Comparison of ENCODE assay signal across 1 cellular context in the genomic region with DNA sequence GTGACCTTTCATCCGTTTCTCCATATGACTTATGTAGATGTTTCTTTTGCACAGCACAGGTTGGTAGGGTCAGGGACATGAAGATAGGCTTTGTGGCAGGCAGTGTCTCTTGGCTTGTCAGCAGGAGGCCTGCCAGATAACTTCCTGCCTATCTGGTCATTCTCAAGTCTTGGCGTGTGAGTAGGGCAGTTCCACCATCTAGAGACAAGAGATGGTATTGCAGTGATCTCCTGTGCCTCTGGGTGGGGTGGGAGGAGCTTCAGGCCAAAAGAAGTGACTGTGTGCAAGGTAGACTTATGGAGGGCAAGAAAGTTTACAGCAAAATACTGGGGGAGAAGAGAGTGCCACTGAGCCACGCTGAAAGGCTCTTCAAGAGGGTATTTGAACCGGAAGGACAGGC.
TF ChIP-seq lines count a peak whose summit lies in the region.

No MANE protein-coding gene starts in this region.

TF ChIP-seq in HEK293, 187 proteins besides CTCF, POLR2A, EP300 and RAD21 (continued from another document):
- TF ChIP-seq, protein P1, sequence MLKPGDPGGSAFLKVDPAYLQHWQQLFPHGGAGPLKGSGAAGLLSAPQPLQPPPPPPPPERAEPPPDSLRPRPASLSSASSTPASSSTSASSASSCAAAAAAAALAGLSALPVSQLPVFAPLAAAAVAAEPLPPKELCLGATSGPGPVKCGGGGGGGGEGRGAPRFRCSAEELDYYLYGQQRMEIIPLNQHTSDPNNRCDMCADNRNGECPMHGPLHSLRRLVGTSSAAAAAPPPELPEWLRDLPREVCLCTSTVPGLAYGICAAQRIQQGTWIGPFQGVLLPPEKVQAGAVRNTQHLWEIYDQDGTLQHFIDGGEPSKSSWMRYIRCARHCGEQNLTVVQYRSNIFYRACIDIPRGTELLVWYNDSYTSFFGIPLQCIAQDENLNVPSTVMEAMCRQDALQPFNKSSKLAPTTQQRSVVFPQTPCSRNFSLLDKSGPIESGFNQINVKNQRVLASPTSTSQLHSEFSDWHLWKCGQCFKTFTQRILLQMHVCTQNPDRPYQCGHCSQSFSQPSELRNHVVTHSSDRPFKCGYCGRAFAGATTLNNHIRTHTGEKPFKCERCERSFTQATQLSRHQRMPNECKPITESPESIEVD (tag by site-specific recombination; IDR thresholded peaks at IDR 0.05), result no peak
- no peak for TF ChIP-seq ZNF394 (tag by site-specific recombination; IDR thresholded peaks at IDR 0.05; ENCODE audit: borderline replicate concordance)
- no peak for TF ChIP-seq IKZF3 (tag by site-specific recombination; IDR thresholded peaks at IDR 0.05)
- TF ChIP-seq ZSCAN30 (tag by site-specific recombination; IDR thresholded peaks at IDR 0.05), result no peak
- no peak for TF ChIP-seq OVOL3 (tag by site-specific recombination; IDR thresholded peaks at IDR 0.05)
- peak; percentile 73 for TF ChIP-seq ZNF654 (tag by site-specific recombination; IDR thresholded peaks at IDR 0.05; ENCODE audit: low read depth)
- TF ChIP-seq, protein P2, sequence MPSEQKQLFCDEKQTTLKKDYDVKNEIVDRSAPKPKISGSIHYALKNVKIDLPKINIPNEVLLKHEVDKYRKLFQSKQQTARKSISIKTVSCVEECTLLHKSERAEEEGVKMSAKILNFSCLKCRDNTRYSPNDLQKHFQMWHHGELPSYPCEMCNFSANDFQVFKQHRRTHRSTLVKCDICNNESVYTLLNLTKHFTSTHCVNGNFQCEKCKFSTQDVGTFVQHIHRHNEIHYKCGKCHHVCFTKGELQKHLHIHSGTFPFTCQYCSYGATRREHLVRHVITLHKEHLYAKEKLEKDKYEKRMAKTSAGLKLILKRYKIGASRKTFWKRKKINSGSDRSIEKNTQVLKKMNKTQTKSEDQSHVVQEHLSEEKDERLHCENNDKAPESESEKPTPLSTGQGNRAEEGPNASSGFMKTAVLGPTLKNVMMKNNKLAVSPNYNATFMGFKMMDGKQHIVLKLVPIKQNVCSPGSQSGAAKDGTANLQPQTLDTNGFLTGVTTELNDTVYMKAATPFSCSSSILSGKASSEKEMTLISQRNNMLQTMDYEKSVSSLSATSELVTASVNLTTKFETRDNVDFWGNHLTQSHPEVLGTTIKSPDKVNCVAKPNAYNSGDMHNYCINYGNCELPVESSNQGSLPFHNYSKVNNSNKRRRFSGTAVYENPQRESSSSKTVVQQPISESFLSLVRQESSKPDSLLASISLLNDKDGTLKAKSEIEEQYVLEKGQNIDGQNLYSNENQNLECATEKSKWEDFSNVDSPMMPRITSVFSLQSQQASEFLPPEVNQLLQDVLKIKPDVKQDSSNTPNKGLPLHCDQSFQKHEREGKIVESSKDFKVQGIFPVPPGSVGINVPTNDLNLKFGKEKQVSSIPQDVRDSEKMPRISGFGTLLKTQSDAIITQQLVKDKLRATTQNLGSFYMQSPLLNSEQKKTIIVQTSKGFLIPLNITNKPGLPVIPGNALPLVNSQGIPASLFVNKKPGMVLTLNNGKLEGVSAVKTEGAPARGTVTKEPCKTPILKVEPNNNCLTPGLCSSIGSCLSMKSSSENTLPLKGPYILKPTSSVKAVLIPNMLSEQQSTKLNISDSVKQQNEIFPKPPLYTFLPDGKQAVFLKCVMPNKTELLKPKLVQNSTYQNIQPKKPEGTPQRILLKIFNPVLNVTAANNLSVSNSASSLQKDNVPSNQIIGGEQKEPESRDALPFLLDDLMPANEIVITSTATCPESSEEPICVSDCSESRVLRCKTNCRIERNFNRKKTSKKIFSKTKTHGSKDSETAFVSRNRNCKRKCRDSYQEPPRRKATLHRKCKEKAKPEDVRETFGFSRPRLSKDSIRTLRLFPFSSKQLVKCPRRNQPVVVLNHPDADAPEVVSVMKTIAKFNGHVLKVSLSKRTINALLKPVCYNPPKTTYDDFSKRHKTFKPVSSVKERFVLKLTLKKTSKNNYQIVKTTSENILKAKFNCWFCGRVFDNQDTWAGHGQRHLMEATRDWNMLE (tag by site-specific recombination; conservative IDR thresholded peaks at IDR 0.05; ENCODE audit: low read depth), result no peak
- no peak for TF ChIP-seq ZNF791 (tag by site-specific recombination; IDR thresholded peaks at IDR 0.05)
- TF ChIP-seq, protein P3, sequence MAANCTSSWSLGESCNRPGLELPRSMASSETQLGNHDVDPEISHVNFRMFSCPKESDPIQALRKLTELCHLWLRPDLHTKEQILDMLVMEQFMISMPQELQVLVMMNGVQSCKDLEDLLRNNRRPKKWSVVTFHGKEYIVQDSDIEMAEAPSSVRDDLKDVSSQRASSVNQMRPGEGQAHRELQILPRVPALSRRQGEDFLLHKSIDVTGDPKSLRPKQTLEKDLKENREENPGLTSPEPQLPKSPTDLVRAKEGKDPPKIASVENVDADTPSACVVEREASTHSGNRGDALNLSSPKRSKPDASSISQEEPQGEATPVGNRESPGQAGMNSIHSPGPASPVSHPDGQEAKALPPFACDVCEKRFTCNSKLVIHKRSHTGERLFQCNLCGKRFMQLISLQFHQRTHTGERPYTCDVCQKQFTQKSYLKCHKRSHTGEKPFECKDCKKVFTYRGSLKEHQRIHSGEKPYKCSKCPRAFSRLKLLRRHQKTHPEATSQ (tag by site-specific recombination; IDR thresholded peaks at IDR 0.05), result no peak
- no peak for TF ChIP-seq BCL11A (tag by site-specific recombination; IDR thresholded peaks at IDR 0.05; ENCODE audit: low read depth)
- TF ChIP-seq KLF10 (tag by site-specific recombination; IDR thresholded peaks at IDR 0.05), result no peak
- no peak for TF ChIP-seq KLF9 (tag by site-specific recombination; IDR thresholded peaks at IDR 0.05; ENCODE audit: low read depth)
- no peak for TF ChIP-seq ZNF311 (tag by site-specific recombination; IDR thresholded peaks at IDR 0.05; ENCODE audit: borderline replicate concordance)
- no peak for TF ChIP-seq ZNF239 (tag by site-specific recombination; IDR thresholded peaks at IDR 0.05)
- TF ChIP-seq ZNF785 (tag by site-specific recombination; IDR thresholded peaks at IDR 0.05), result no peak
- peak; percentile 61 for TF ChIP-seq GLIS1 (tag by site-specific recombination; IDR thresholded peaks at IDR 0.05)
- TF ChIP-seq KLF8 (tag by site-specific recombination; IDR thresholded peaks at IDR 0.05), result no peak
- 0 out of 2 replicates have a peak, but pooled peaks have one; percentile 28 for TF ChIP-seq ZNF2 (tag by site-specific recombination; IDR thresholded peaks at IDR 0.05)
- no peak for TF ChIP-seq BCL11B (tag by site-specific recombination; IDR thresholded peaks at IDR 0.05; ENCODE audit: low read depth)
- no peak for TF ChIP-seq ZNF292 (tag by site-specific recombination; IDR thresholded peaks at IDR 0.05; ENCODE audit: borderline replicate concordance, low read depth)
- TF ChIP-seq ZNF529 (tag by site-specific recombination; IDR thresholded peaks at IDR 0.05; ENCODE audit: insufficient replicate concordance), result no peak
- no peak for TF ChIP-seq REPIN1 (tag by site-specific recombination; IDR thresholded peaks at IDR 0.05; ENCODE audit: low read depth)
- TF ChIP-seq, protein P4, sequence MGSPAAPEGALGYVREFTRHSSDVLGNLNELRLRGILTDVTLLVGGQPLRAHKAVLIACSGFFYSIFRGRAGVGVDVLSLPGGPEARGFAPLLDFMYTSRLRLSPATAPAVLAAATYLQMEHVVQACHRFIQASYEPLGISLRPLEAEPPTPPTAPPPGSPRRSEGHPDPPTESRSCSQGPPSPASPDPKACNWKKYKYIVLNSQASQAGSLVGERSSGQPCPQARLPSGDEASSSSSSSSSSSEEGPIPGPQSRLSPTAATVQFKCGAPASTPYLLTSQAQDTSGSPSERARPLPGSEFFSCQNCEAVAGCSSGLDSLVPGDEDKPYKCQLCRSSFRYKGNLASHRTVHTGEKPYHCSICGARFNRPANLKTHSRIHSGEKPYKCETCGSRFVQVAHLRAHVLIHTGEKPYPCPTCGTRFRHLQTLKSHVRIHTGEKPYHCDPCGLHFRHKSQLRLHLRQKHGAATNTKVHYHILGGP (tag by site-specific recombination; IDR thresholded peaks at IDR 0.05), result no peak
